ENCODE assay signal across 19 cellular contexts in genomic region chr19:33310606-33311325, GRCh38. TPM values are rescaled to one million over a fixed set of nuclear protein-coding genes. Genes with fewer than 3 reads are reported as not detected.
DNase-seq lines count a peak whose midpoint lies in the region; ATAC-seq and TF ChIP-seq lines count a peak whose summit lies in the region.
"Had no signal": no experiment of that assay in that cellular context is flagged by ENCODE, and none has a peak within 500 bp of the region (broad histone marks: within the 10 kb centered on the region; RNA-seq: fewer than 3 reads in every experiment).

No MANE protein-coding gene starts in this region.

- WGBS in mammary epithelial cell (ENCODE audit: low coverage, missing lambda C conversion rate) = 17% methylated on average over 18 of the region's 18 CpGs

- H3K9me3 Mint-ChIP-seq in MCF 10A (ENCODE audit: unreplicated experiment) = no peaks in the 10 kb centered on the region
- H3K9me3 Mint-ChIP-seq in activated naive CD4-positive, alpha-beta T cell treated with anti-CD3 and anti-CD28 coated beads for 36 hours = no peaks in the 10 kb centered on the region
- H3K9me3 Mint-ChIP-seq: activated naive CD8-positive, alpha-beta T cell treated with anti-CD3 and anti-CD28 coated beads for 36 hours; central memory CD8-positive, alpha-beta T cell; T-cell had no signal

- no peaks in the 10 kb centered on the region for H3K36me3 Mint-ChIP-seq in MCF 10A (ENCODE audit: insufficient read depth, unreplicated experiment)
- no peaks in the 10 kb centered on the region for H3K36me3 Mint-ChIP-seq in activated naive CD4-positive, alpha-beta T cell treated with anti-CD3 and anti-CD28 coated beads for 36 hours (ENCODE audit: low read depth)
- H3K36me3 Mint-ChIP-seq: activated naive CD8-positive, alpha-beta T cell treated with anti-CD3 and anti-CD28 coated beads for 36 hours; T-cell had no signal

- CTCF ChIA-PET in MCF 10A (lab: Yijun Ruan, JAX) (interaction anchor here (0.9 to 1.5 kb wide), 6 partner anchors 8 to 105 kb away, joined by 3 to 4 read pairs (median 4); no protein-coding TSS in a partner anchor), mammary epithelial cell (lab: Charles Lee; ENCODE audit: low non-redundant PET) (no interaction called here)
- CTCF ChIA-PET in activated naive CD4-positive, alpha-beta T cell treated with anti-CD3 and anti-CD28 coated beads for 36 hours (lab: Charles Lee) = interaction anchor here (0.9 to 1.1 kb wide), 2 partner anchors 8 to 74 kb away, joined by 3 to 4 read pairs; partner anchors contain the start of gene CEBPA

- H3K27ac ChIP-seq in mammary epithelial cell (ENCODE audit: insufficient read depth, low read depth, low read length) = no peak overlapping the region
- H3K27ac ChIP-seq: PC-9 had no signal

- no peak overlapping the region for H2AFZ ChIP-seq in mammary epithelial cell (ENCODE audit: low read depth, low read length)
- H2AFZ ChIP-seq: PC-9 had no signal

- no peaks in the 10 kb centered on the region for H4K20me1 ChIP-seq in mammary epithelial cell (ENCODE audit: insufficient read depth, low read length)

- BruUV-seq in MCF 10A (replicated peaks; lab: Mats Ljungman, UMichigan) = no TSS peak
- no TSS peak for BruUV-seq in mammary epithelial cell (replicated peaks; lab: Mats Ljungman, UMichigan)

- no peaks in the 10 kb centered on the region for H3K27me3 Mint-ChIP-seq in MCF 10A (ENCODE audit: insufficient read depth, unreplicated experiment)
- peaks cover 11% of the 10 kb centered on the region for H3K27me3 Mint-ChIP-seq in activated naive CD4-positive, alpha-beta T cell treated with anti-CD3 and anti-CD28 coated beads for 36 hours (ENCODE audit: low read depth)

- H3K4me3 ChIP-seq in mammary epithelial cell (replicated peaks in 1 of 3; ENCODE audit: insufficient read depth in 1 of 3, low read depth in 2 of 3, low read length in 3 of 3) = no peak overlapping the region
- H3K4me3 ChIP-seq: PC-9 had no signal

- H3K9me3 ChIP-seq in mammary epithelial cell (replicated peaks; ENCODE audit: insufficient read depth, low read length) = no peaks in the 10 kb centered on the region

- no peaks in the 10 kb centered on the region for H3K79me2 ChIP-seq in mammary epithelial cell (ENCODE audit: insufficient read depth, low read length)

- H3K4me3 Mint-ChIP-seq in MCF 10A (ENCODE audit: unreplicated experiment) = no peak overlapping the region
- no peak overlapping the region for H3K4me3 Mint-ChIP-seq in activated naive CD4-positive, alpha-beta T cell treated with anti-CD3 and anti-CD28 coated beads for 36 hours
- H3K4me3 Mint-ChIP-seq: activated naive CD8-positive, alpha-beta T cell treated with anti-CD3 and anti-CD28 coated beads for 36 hours; central memory CD8-positive, alpha-beta T cell; T-cell had no signal

- H3K36me3 ChIP-seq in mammary epithelial cell (ENCODE audit: insufficient read depth, low read length) = no peaks in the 10 kb centered on the region

- H3K27ac Mint-ChIP-seq in MCF 10A (ENCODE audit: low read depth, unreplicated experiment) = peak overlapping the region; percentile 78
- H3K27ac Mint-ChIP-seq in activated naive CD4-positive, alpha-beta T cell treated with anti-CD3 and anti-CD28 coated beads for 36 hours = no peak overlapping the region
- H3K27ac Mint-ChIP-seq: activated naive CD8-positive, alpha-beta T cell treated with anti-CD3 and anti-CD28 coated beads for 36 hours; T-cell had no signal

- intact Hi-C loops in MCF 10A (cut with micrococcal nuclease) = no loop called here
- intact Hi-C loops in mammary epithelial cell (cut with micrococcal nuclease) = loop anchor here (1.0 kb wide), 2 partner anchors 7 to 75 kb away; no protein-coding TSS in a partner anchor
- intact Hi-C loops in left ventricle myocardium superior (cut with micrococcal nuclease) = no loop called here
- intact Hi-C loops in activated naive CD4-positive, alpha-beta T cell treated with anti-CD3 and anti-CD28 coated beads for 36 hours (cut with micrococcal nuclease) = no loop called here

- POLR2A ChIA-PET in MCF 10A (lab: Yijun Ruan, JAX) = interaction anchor here (2.1 kb wide), 1 partner anchor 64 kb away, joined by 5 read pairs; no protein-coding TSS in a partner anchor

- no peak overlapping the region for H3K9ac ChIP-seq in mammary epithelial cell (ENCODE audit: insufficient read depth, low read length)

- no peaks in the 10 kb centered on the region for H3K27me3 ChIP-seq in mammary epithelial cell (ENCODE audit: insufficient read depth, low read length)

- no peak for DNase-seq in MCF 10A (ENCODE audit: unreplicated experiment)
- DNase-seq in mammary epithelial cell = no peak
- peak; percentile 38 for DNase-seq in ecto neural progenitor cell (ENCODE audit: low spot score)
- DNase-seq in mesenteric fat pad (ENCODE audit: low spot score) = peak; percentile 69
- DNase-seq in NCI-H1694 treated with DMSO at 0.1 percent for 48 hours (lab: John Stamatoyannopoulos, UW) = no peak
- no peak for DNase-seq in left ventricle myocardium superior
- DNase-seq in activated naive CD4-positive, alpha-beta T cell treated with anti-CD3 and anti-CD28 coated beads for 36 hours = no peak
- DNase-seq: activated naive CD8-positive, alpha-beta T cell treated with anti-CD3 and anti-CD28 coated beads for 36 hours; glutamatergic neuron; kidney; NCI-H1105 treated with DMSO at 0.1 percent for 48 hours; NCI-H510A treated with DMSO at 0.1 percent for 48 hours; T-cell had no signal

- ATAC-seq in HG03045 (IDR thresholded peaks at IDR 0.05; ENCODE audit: unreplicated experiment) (no peak), left ventricle myocardium superior (no peak)
- ATAC-seq: activated CD4-positive, CD25-positive, alpha-beta regulatory T cell treated with anti-CD3 and anti-CD28 coated beads, Interleukin-2, amount 50 U/mL, for 24 hours; stimulated activated naive CD8-positive, alpha-beta T cell treated with anti-CD3 and anti-CD28 coated beads, Interleukin-15, Interleukin-2, amounts not matched to agents 100 U/mL and 50 U/mL, for 24 hours; T-cell had no signal

- no peaks in the 10 kb centered on the region for H3K4me1 ChIP-seq in mammary epithelial cell (ENCODE audit: insufficient read depth, low read length)

- TF ChIP-seq CTCF in MCF 10A (IDR thresholded peaks at IDR 0.05; ENCODE audit: unreplicated experiment) (no peak), mammary epithelial cell (conservative IDR thresholded peaks at IDR 0.05 in 1 of 2, IDR thresholded peaks at IDR 0.05 in 1 of 2; ENCODE audit: extremely low read depth in 1 of 2, insufficient read depth in 1 of 2, low read depth in 1 of 2, low read length in 2 of 2) (peak in 1 of 2 donors; percentile 26)

- in situ Hi-C loops in mammary epithelial cell (cut with MboI; ENCODE audit: low sequenced_read_pairs in 2 of 2) = no loop called here

- dilution Hi-C loops in mammary epithelial cell (cut with HindIII; ENCODE audit: low sequenced_read_pairs) = no loop called here

- H3K4me1 Mint-ChIP-seq in MCF 10A (ENCODE audit: insufficient read depth, unreplicated experiment) = no peaks in the 10 kb centered on the region
- no peaks in the 10 kb centered on the region for H3K4me1 Mint-ChIP-seq in activated naive CD4-positive, alpha-beta T cell treated with anti-CD3 and anti-CD28 coated beads for 36 hours (ENCODE audit: low read depth)
- H3K4me1 Mint-ChIP-seq: activated naive CD8-positive, alpha-beta T cell treated with anti-CD3 and anti-CD28 coated beads for 36 hours; central memory CD8-positive, alpha-beta T cell; T-cell had no signal

- H3K4me2 ChIP-seq in mammary epithelial cell (ENCODE audit: insufficient read depth, low read depth, low read length) = no peak overlapping the region
- H3K4me2 ChIP-seq: PC-9 had no signal

RNA-seq across cellular contexts. Expression of gene CEBPA, which starts 8.4 kb away (rescaled TPM):
- 4.7 and 6.2 TPM in 2 replicates for total RNA-seq in MCF 10A (2022)
- total RNA-seq in mammary epithelial cell = 1 to 10 TPM; 2.8 to 3.3 TPM
- 1.1 TPM for polyA plus RNA-seq in mammary epithelial cell
- polyA minus RNA-seq in mammary epithelial cell = 0.47 TPM
- total RNA-seq in mesenteric fat pad = 263 TPM
- 2.4 TPM for total RNA-seq in left ventricle myocardium superior
- total RNA-seq in activated naive CD4-positive, alpha-beta T cell treated with anti-CD3 and anti-CD28 coated beads for 36 hours = under 1 TPM; 0.10 TPM
- total RNA-seq: endothelial cell of umbilical vein had no signal

Comparison
In these comparisons a context has a peak if more than half of its experiments do, and no peak if none do; other contexts are left out.
1. DNase-seq: peak in ecto neural progenitor cell (single experiment) and mesenteric fat pad (single experiment); none in MCF 10A (single experiment), mammary epithelial cell (single experiment), NCI-H1694 treated with DMSO at 0.1 percent for 48 hours (single experiment), left ventricle myocardium superior (single experiment) and activated naive CD4-positive, alpha-beta T cell treated with anti-CD3 and anti-CD28 coated beads for 36 hours (single experiment).
2. RNA of gene CEBPA, which starts 8.4 kb away (total RNA-seq): 263 TPM in mesenteric fat pad (single experiment); 4.7 to 6.2 TPM in MCF 10A, 2.8 to 3.3 TPM in mammary epithelial cell, 2.4 TPM in left ventricle myocardium superior (single experiment) and 0.10 TPM in activated naive CD4-positive, alpha-beta T cell treated with anti-CD3 and anti-CD28 coated beads for 36 hours; every median in the first group is over 10 times any median in the second.